Comparison of ENCODE assay signal across 12 cellular contexts in genomic region chr16:48409839-48410610, GRCh38. TPM values are rescaled to one million over a fixed set of nuclear protein-coding genes. Genes with fewer than 3 reads are reported as not detected.
A peak's percentile ranks its signal among the peaks of the same experiment; 100 is the strongest.
DNase-seq lines count a peak whose midpoint lies in the region; ATAC-seq, FAIRE-seq and TF ChIP-seq lines count a peak whose summit lies in the region.
"Had no signal": no experiment of that assay in that cellular context is flagged by ENCODE, and none has a peak within 500 bp of the region (broad histone marks: within the 10 kb centered on the region; RNA-seq: fewer than 3 reads in every experiment).

No MANE protein-coding gene starts in this region.

- POLR2A ChIA-PET in activated CD4-positive, alpha-beta T cell treated with anti-CD3 and anti-CD28 coated beads for 36 hours (lab: Charles Lee) = no interaction called here

- TF ChIP-seq CTCF in bronchial epithelial cell (IDR thresholded peaks at IDR 0.05; ENCODE audit: insufficient read depth, low read length, severe bottlenecking) (no peak), mucosa of descending colon (IDR thresholded peaks at IDR 0.05) (no peak), GM13977 (IDR thresholded peaks at IDR 0.05; ENCODE audit: extremely low read depth, insufficient read depth, missing control alignments) (no peak)

- H3K36me3 Mint-ChIP-seq in activated CD4-positive, alpha-beta T cell treated with anti-CD3 and anti-CD28 coated beads for 36 hours (ENCODE audit: low read depth) = no peaks in the 10 kb centered on the region
- H3K36me3 Mint-ChIP-seq: activated naive CD8-positive, alpha-beta T cell treated with anti-CD3 and anti-CD28 coated beads for 36 hours; immature natural killer cell had no signal

- H3K9me3 ChIP-seq in MG63 (no peaks in the 10 kb centered on the region), mucosa of descending colon (no peaks in the 10 kb centered on the region)

- H3K36me3 ChIP-seq in MG63 (no peaks in the 10 kb centered on the region), bronchial epithelial cell (ENCODE audit: control insufficient read depth, insufficient read depth, low read length) (no peaks in the 10 kb centered on the region), mucosa of descending colon (ENCODE audit: low read depth) (no peaks in the 10 kb centered on the region)

- peak; percentile 90 for ATAC-seq in mucosa of descending colon
- ATAC-seq in activated CD4-positive, alpha-beta T cell treated with anti-CD3 and anti-CD28 coated beads for 36 hours = no peak

- H3K4me1 ChIP-seq in mucosa of descending colon (ENCODE audit: low read depth) = peaks cover 20% of the 10 kb centered on the region

- intact Hi-C loops in mucosa of descending colon (cut with DNase I, micrococcal nuclease) = no loop called here
- intact Hi-C loops in activated CD4-positive, alpha-beta T cell treated with anti-CD3 and anti-CD28 coated beads for 36 hours (cut with DNase I, micrococcal nuclease) = no loop called here

- H3K4me3 ChIP-seq in MG63 (no peak overlapping the region), bronchial epithelial cell (ENCODE audit: low read depth, low read length) (no peak overlapping the region), mucosa of descending colon (no peak overlapping the region)
- H3K4me3 ChIP-seq: SK-N-MC had no signal

- H3K4me3 Mint-ChIP-seq in activated CD4-positive, alpha-beta T cell treated with anti-CD3 and anti-CD28 coated beads for 36 hours = no peak overlapping the region
- H3K4me3 Mint-ChIP-seq: activated naive CD8-positive, alpha-beta T cell treated with anti-CD3 and anti-CD28 coated beads for 36 hours; immature natural killer cell had no signal

- peaks cover under 1% of the 10 kb centered on the region for H3K27me3 Mint-ChIP-seq in activated CD4-positive, alpha-beta T cell treated with anti-CD3 and anti-CD28 coated beads for 36 hours

- H3K27ac Mint-ChIP-seq in activated CD4-positive, alpha-beta T cell treated with anti-CD3 and anti-CD28 coated beads for 36 hours = no peak overlapping the region
- H3K27ac Mint-ChIP-seq: activated naive CD8-positive, alpha-beta T cell treated with anti-CD3 and anti-CD28 coated beads for 36 hours; immature natural killer cell had no signal

- FAIRE-seq in bronchial epithelial cell (lab: Jason Lieb, UNC) = peak; percentile 97

- in situ Hi-C loops in GM13977 (cut with MboI; ENCODE audit: low pct_unique_long_range_greater_than_20kb, low sequenced_read_pairs, unreplicated experiment) = no loop called here

- H3K4me1 Mint-ChIP-seq in activated CD4-positive, alpha-beta T cell treated with anti-CD3 and anti-CD28 coated beads for 36 hours = peaks cover 8% of the 10 kb centered on the region
- H3K4me1 Mint-ChIP-seq: immature natural killer cell had no signal

- no peaks in the 10 kb centered on the region for H3K9me3 Mint-ChIP-seq in activated CD4-positive, alpha-beta T cell treated with anti-CD3 and anti-CD28 coated beads for 36 hours (ENCODE audit: low read depth)
- H3K9me3 Mint-ChIP-seq: activated naive CD8-positive, alpha-beta T cell treated with anti-CD3 and anti-CD28 coated beads for 36 hours; immature natural killer cell had no signal

- CTCF ChIA-PET in activated CD4-positive, alpha-beta T cell treated with anti-CD3 and anti-CD28 coated beads for 36 hours (lab: Charles Lee) = interaction anchor here (0.6 to 0.7 kb wide), 2 partner anchors 17 to 103 kb away, joined by 3 to 4 read pairs; no protein-coding TSS in a partner anchor

- H3K27me3 ChIP-seq in MG63 = no peaks in the 10 kb centered on the region
- H3K27me3 ChIP-seq in bronchial epithelial cell (ENCODE audit: control insufficient read depth, insufficient read depth, low read length) = no peaks in the 10 kb centered on the region

- peak; percentile 83 for DNase-seq in AG20443 (ENCODE audit: low spot score)
- DNase-seq in MG63 = peak; percentile 63
- peak; percentile 92 for DNase-seq in bronchial epithelial cell (ENCODE audit: low read depth)
- peak; percentile 61 to 74 (median 68) for DNase-seq in mucosa of descending colon
- no peak for DNase-seq in NCI-H345 (lab: John Stamatoyannopoulos, UW)
- no peak for DNase-seq in effector CD4-positive, alpha-beta T cell
- no peak for DNase-seq in GM13977 (ENCODE audit: low spot score)
- DNase-seq in activated CD4-positive, alpha-beta T cell treated with anti-CD3 and anti-CD28 coated beads for 36 hours = no peak
- DNase-seq: activated naive CD8-positive, alpha-beta T cell treated with anti-CD3 and anti-CD28 coated beads for 36 hours; DMS 273 treated with DMSO at 0.1 percent for 48 hours; immature natural killer cell had no signal

RNA-seq across cellular contexts. Expression of gene SIAH1, which starts 24.8 kb away (rescaled TPM):
- 7.7 and 8.6 TPM in 2 replicates for total RNA-seq in MG63 (2014; rRNA removed; shearing (Covaris generic); ENCODE audit: low replicate concordance)
- total RNA-seq in bronchial epithelial cell (59.5 and 60.0 TPM in 2 replicates), mucosa of descending colon (10 to 100 TPM; 26.8 to 36.2 (median 27.1) TPM)
- 10 to 100 TPM; 13.1 to 13.3 TPM for total RNA-seq in activated CD4-positive, alpha-beta T cell treated with anti-CD3 and anti-CD28 coated beads for 36 hours

Comparison
In these comparisons a context has a peak if more than half of its experiments do, and no peak if none do; other contexts are left out.
1. DNase-seq: peak in AG20443 (single experiment), MG63 (single experiment), bronchial epithelial cell (single experiment) and mucosa of descending colon (3 of 3); none in NCI-H345 (single experiment), effector CD4-positive, alpha-beta T cell (single experiment), GM13977 (single experiment) and activated CD4-positive, alpha-beta T cell treated with anti-CD3 and anti-CD28 coated beads for 36 hours (single experiment).